Comparison of ENCODE assay signal across 8 cellular contexts in the genomic region with DNA sequence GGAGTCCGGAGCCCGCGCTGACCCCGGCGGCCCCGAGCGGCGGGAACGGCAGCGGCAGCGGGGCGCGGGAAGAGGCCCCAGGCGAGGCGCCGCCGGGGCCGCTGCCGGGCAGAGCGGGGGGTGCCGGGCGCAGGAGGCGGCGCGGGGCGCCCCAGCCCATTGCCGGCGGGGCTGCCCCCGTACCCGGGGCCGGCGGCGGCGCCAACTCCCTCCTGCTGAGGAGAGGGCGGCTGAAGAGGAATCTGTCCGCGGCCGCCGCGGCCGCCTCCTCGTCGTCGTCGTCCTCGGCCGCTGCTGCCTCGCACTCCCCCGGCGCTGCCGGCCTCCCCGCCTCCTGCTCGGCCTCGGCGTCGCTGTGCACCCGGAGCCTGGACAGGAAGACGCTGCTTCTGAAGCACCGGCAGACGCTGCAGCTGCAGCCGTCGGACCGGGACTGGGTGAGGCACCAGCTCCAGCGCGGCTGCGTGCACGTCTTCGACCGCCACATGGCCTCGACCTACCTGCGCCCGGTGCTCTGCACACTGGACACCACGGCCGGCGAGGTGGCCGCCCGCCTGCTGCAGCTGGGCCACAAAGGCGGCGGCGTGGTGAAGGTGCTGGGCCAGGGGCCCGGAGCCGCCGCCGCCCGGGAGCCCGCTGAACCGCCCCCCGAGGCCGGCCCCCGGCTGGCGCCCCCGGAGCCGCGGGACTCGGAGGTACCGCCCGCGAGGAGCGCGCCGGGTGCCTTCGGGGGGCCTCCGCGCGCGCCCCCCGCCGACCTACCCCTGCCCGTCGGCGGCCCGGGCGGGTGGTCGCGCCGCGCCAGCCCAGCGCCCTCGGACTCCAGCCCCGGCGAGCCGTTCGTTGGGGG. TPM values are rescaled to one million over a fixed set of nuclear protein-coding genes. Genes with fewer than 3 reads are reported as not detected.
A peak's percentile ranks its signal among the peaks of the same experiment; 100 is the strongest.
DNase-seq lines count a peak whose midpoint lies in the region; ATAC-seq and TF ChIP-seq lines count a peak whose summit lies in the region.

No MANE protein-coding gene starts in this region.

- peaks cover 46% of the 10 kb centered on the region for H3K4me1 Mint-ChIP-seq in activated T-helper 1 cell treated with anti-CD3 and anti-CD28 coated beads, Interleukin-12 subunit alpha, Interleukin-12 subunit beta, Interleukin-2, Interleukin-4 antibody, amounts not matched to agents 30 ng/mL and 10 ng/mL and 1 ng/mL, durations not matched to agents 14 hours and 24 hours and 36 hours (ENCODE audit: low read depth)
- H3K4me1 Mint-ChIP-seq in nephron = peaks cover 46% of the 10 kb centered on the region

- no peaks in the 10 kb centered on the region for H3K9me3 Mint-ChIP-seq in activated T-helper 1 cell treated with anti-CD3 and anti-CD28 coated beads, Interleukin-12 subunit alpha, Interleukin-12 subunit beta, Interleukin-2, Interleukin-4 antibody, amounts not matched to agents 30 ng/mL and 10 ng/mL and 1 ng/mL, durations not matched to agents 14 hours and 24 hours and 36 hours
- no peaks in the 10 kb centered on the region for H3K9me3 Mint-ChIP-seq in nephron

- peak overlapping the region; percentile 62 for H3K4me3 ChIP-seq in OCI-LY1 (ENCODE audit: low read depth, low read length, poor library complexity, severe bottlenecking)
- H3K4me3 ChIP-seq in fibroblast of mammary gland (ENCODE audit: control insufficient read depth, low read depth, low read length) = peak overlapping the region; percentile 72

- H3K4me1 ChIP-seq in OCI-LY1 (ENCODE audit: insufficient read depth, low read length, severe bottlenecking) = peaks cover 36% of the 10 kb centered on the region

- intact Hi-C loops in activated T-helper 1 cell treated with anti-CD3 and anti-CD28 coated beads, Interleukin-12 subunit alpha, Interleukin-12 subunit beta, Interleukin-2, Interleukin-4 antibody, amounts not matched to agents 30 ng/mL and 10 ng/mL and 1 ng/mL, durations not matched to agents 14 hours and 24 hours and 36 hours (cut with micrococcal nuclease) = loop anchor here (1.0 to 10.0 kb wide), 16 partner anchors 68 to 1254 kb away; a partner anchor contains a TSS

- H3K36me3 Mint-ChIP-seq in activated T-helper 1 cell treated with anti-CD3 and anti-CD28 coated beads, Interleukin-12 subunit alpha, Interleukin-12 subunit beta, Interleukin-2, Interleukin-4 antibody, amounts not matched to agents 30 ng/mL and 10 ng/mL and 1 ng/mL, durations not matched to agents 14 hours and 24 hours and 36 hours (ENCODE audit: low read depth) = peaks cover 4% of the 10 kb centered on the region
- H3K36me3 Mint-ChIP-seq in nephron (ENCODE audit: low read depth) = no peaks in the 10 kb centered on the region

- no peaks in the 10 kb centered on the region for H3K9me3 ChIP-seq in OCI-LY1 (ENCODE audit: low read length)

- peaks cover 23% of the 10 kb centered on the region for H3K27me3 Mint-ChIP-seq in activated T-helper 1 cell treated with anti-CD3 and anti-CD28 coated beads, Interleukin-12 subunit alpha, Interleukin-12 subunit beta, Interleukin-2, Interleukin-4 antibody, amounts not matched to agents 30 ng/mL and 10 ng/mL and 1 ng/mL, durations not matched to agents 14 hours and 24 hours and 36 hours (ENCODE audit: insufficient read depth)
- no peaks in the 10 kb centered on the region for H3K27me3 Mint-ChIP-seq in nephron (ENCODE audit: low read depth)

- H3K4me3 Mint-ChIP-seq in activated T-helper 1 cell treated with anti-CD3 and anti-CD28 coated beads, Interleukin-12 subunit alpha, Interleukin-12 subunit beta, Interleukin-2, Interleukin-4 antibody, amounts not matched to agents 30 ng/mL and 10 ng/mL and 1 ng/mL, durations not matched to agents 14 hours and 24 hours and 36 hours = peak overlapping the region; percentile 56
- H3K4me3 Mint-ChIP-seq in nephron = peak overlapping the region; percentile 78 to 94 (median 85)

- peaks cover 13% of the 10 kb centered on the region for H3K79me2 ChIP-seq in OCI-LY1 (ENCODE audit: insufficient read depth, low read length)

- TF ChIP-seq CTCF in OCI-LY1 (IDR thresholded peaks at IDR 0.05; ENCODE audit: low read length) (no peak), fibroblast of mammary gland (conservative IDR thresholded peaks at IDR 0.05; ENCODE audit: control insufficient read depth, insufficient read depth, low read depth, low read length) (no peak), nephron (IDR thresholded peaks at IDR 0.05; ENCODE audit: unreplicated experiment in 3 of 3) (no peak)

- peak; percentile 26 for ATAC-seq in GM18868 (IDR thresholded peaks at IDR 0.05; ENCODE audit: unreplicated experiment)
- peak; percentile 26 for ATAC-seq in HG03095 (IDR thresholded peaks at IDR 0.05; ENCODE audit: unreplicated experiment)

- H3K4me2 ChIP-seq in OCI-LY1 (ENCODE audit: low read length) = peak overlapping the region; percentile 75

- no peaks in the 10 kb centered on the region for H4K20me1 ChIP-seq in OCI-LY1 (ENCODE audit: insufficient read depth, low read length)

- no peaks in the 10 kb centered on the region for H3K9me2 ChIP-seq in OCI-LY1 (ENCODE audit: low read depth, low read length)

- H2AFZ ChIP-seq in OCI-LY1 (ENCODE audit: low read length) = no peak overlapping the region

- no peaks in the 10 kb centered on the region for H3K36me3 ChIP-seq in OCI-LY1 (ENCODE audit: insufficient read depth, low read length)

- H3K27me3 ChIP-seq in OCI-LY1 (ENCODE audit: insufficient read depth, low read length) = no peaks in the 10 kb centered on the region

- DNase-seq in AG08396 (ENCODE audit: low spot score) = peak; percentile 78
- DNase-seq in activated T-helper 1 cell treated with anti-CD3 and anti-CD28 coated beads, Interleukin-12 subunit alpha, Interleukin-12 subunit beta, Interleukin-2, Interleukin-4 antibody, amounts not matched to agents 30 ng/mL and 10 ng/mL and 1 ng/mL, durations not matched to agents 14 hours and 24 hours and 36 hours (ENCODE audit: low spot score) = peak; percentile 59
- peak; percentile 59 for DNase-seq in fibroblast of mammary gland (ENCODE audit: low read depth)

- H3K9ac ChIP-seq in OCI-LY1 (ENCODE audit: low read length) = peak overlapping the region; percentile 48

- H3K27ac Mint-ChIP-seq in activated T-helper 1 cell treated with anti-CD3 and anti-CD28 coated beads, Interleukin-12 subunit alpha, Interleukin-12 subunit beta, Interleukin-2, Interleukin-4 antibody, amounts not matched to agents 30 ng/mL and 10 ng/mL and 1 ng/mL, durations not matched to agents 14 hours and 24 hours and 36 hours = no peak overlapping the region
- H3K27ac Mint-ChIP-seq in nephron = no peak overlapping the region

- H3K27ac ChIP-seq in OCI-LY1 (ENCODE audit: low read depth, low read length, poor library complexity, severe bottlenecking) (no peak overlapping the region), temporal lobe (ENCODE audit: low read depth, low read length) (peak overlapping the region; percentile 82)

- H3F3A ChIP-seq in OCI-LY1 (ENCODE audit: insufficient read depth, low read length) = no peaks in the 10 kb centered on the region

RNA-seq across cellular contexts. Expression of a gene that starts 0.7 kb away (rescaled TPM):
- 14.1 and 14.4 TPM in 2 replicates for total RNA-seq in activated T-helper 1 cell treated with anti-CD3 and anti-CD28 coated beads, Interleukin-12 subunit alpha, Interleukin-12 subunit beta, Interleukin-2, Interleukin-4 antibody, amounts not matched to agents 30 ng/mL and 10 ng/mL and 1 ng/mL, durations not matched to agents 14 hours and 24 hours and 36 hours
- total RNA-seq in temporal lobe = 17.0 TPM
